Comparison of ENCODE assay signal across 20 cellular contexts in the genomic region with DNA sequence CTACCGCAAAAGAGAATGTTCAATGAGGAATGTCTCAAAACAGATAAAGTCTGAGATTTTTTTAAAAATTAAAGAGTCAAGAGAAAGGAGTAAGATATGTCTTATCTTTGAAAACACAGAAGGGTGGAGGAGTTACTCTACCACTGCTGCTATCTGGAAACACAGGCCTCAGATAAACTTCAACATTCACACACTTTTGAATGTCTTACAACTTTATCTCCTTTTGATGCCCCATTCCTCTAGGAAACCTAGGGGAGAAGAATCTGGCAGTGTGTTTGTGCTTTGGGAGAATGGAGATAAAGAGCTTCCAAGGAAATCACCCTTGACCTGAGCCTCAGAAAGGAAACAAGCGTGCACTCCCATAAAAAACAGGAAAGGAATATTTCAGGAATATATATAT.
"Had no signal": no experiment of that assay in that cellular context is flagged by ENCODE, and none has a peak within 500 bp of the region (broad histone marks: within the 10 kb centered on the region; RNA-seq: fewer than 3 reads in every experiment).

No MANE protein-coding gene starts in this region.

- DNase-seq: dorsolateral prefrontal cortex; effector CD4-positive, alpha-beta T cell; foreskin keratinocyte; heart right ventricle; hippocampal formation; left cardiac atrium; left lung; mesenchymal stem cell; naive thymus-derived CD8-positive, alpha-beta T cell; nephron progenitor cell; nucleus accumbens; right cardiac atrium; sigmoid colon; spleen; stimulated activated CD4-positive, alpha-beta T cell treated with anti-CD3 and anti-CD28 coated beads, Interleukin-4, amount 100 ng/mL, for 4 hours; stimulated activated naive CD8-positive, alpha-beta T cell treated with anti-CD3 and anti-CD28 coated beads, Interleukin-15, Interleukin-2, amounts not matched to agents 100 U/mL and 50 U/mL, for 24 hours; substantia nigra; testis; tibial artery; uterus had no signal
